Comparison of ENCODE assay signal across 19 cellular contexts in the genomic region with DNA sequence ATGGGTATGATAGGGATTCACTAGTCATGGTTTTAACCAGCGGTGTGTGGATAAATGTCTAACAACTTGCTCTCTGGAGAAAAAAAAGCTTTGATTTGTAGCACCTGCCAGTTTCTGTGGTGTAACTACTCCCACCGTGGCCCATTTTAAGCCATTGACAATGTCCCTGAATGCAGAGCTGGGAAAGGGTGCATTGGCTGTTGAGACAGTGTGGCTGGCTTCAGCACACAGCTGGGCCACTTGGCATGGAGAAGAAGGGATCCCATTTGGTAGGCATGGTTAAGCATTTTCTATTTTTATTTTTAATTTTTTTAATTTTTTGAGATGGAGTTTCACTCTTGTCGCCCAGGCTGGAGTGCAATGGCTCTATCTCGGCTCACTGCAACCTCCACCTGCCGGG. TPM values are rescaled to one million over a fixed set of nuclear protein-coding genes. Genes with fewer than 3 reads are reported as not detected.
"Had no signal": no experiment of that assay in that cellular context is flagged by ENCODE, and none has a peak within 500 bp of the region (broad histone marks: within the 10 kb centered on the region; RNA-seq: fewer than 3 reads in every experiment).

No MANE protein-coding gene starts in this region.

- H3K4me3 ChIP-seq: adrenal gland, pancreas, sigmoid colon, thyroid gland had no signal

- H3K36me3 Mint-ChIP-seq: activated naive CD4-positive, alpha-beta T cell treated with anti-CD3 and anti-CD28 coated beads, Interleukin-2, amount 50 U/mL, for 24 hours; naive thymus-derived CD8-positive, alpha-beta T cell; stimulated activated naive B cell treated with anti-CD40 and anti-IgM and Interleukin-4, amounts not matched to agents 10 μg/mL and 1 μg/mL and 100 μg/mL, for 72 hours had no signal

- H3K9me3 ChIP-seq: adrenal gland, pancreas, sigmoid colon, thyroid gland had no signal

- H3K36me3 ChIP-seq: adrenal gland, pancreas, sigmoid colon, thyroid gland had no signal

- H3K4me1 Mint-ChIP-seq: activated naive CD4-positive, alpha-beta T cell treated with anti-CD3 and anti-CD28 coated beads, Interleukin-2, amount 50 U/mL, for 24 hours had no signal

- H3K27me3 ChIP-seq: adrenal gland, foreskin keratinocyte, pancreas, sigmoid colon, thyroid gland had no signal

- ATAC-seq: naive thymus-derived CD8-positive, alpha-beta T cell; pancreas; stimulated activated naive B cell treated with anti-CD40 and anti-IgM and Interleukin-4, amounts not matched to agents 10 μg/mL and 1 μg/mL and 100 μg/mL, for 72 hours had no signal

- H3K4me1 ChIP-seq: foreskin keratinocyte had no signal

- H3K27me3 Mint-ChIP-seq: activated naive CD4-positive, alpha-beta T cell treated with anti-CD3 and anti-CD28 coated beads, Interleukin-2, amount 50 U/mL, for 24 hours; naive thymus-derived CD8-positive, alpha-beta T cell; stimulated activated naive B cell treated with anti-CD40 and anti-IgM and Interleukin-4, amounts not matched to agents 10 μg/mL and 1 μg/mL and 100 μg/mL, for 72 hours had no signal

- H3K27ac Mint-ChIP-seq: activated naive CD4-positive, alpha-beta T cell treated with anti-CD3 and anti-CD28 coated beads, Interleukin-2, amount 50 U/mL, for 24 hours; naive thymus-derived CD8-positive, alpha-beta T cell; stimulated activated naive B cell treated with anti-CD40 and anti-IgM and Interleukin-4, amounts not matched to agents 10 μg/mL and 1 μg/mL and 100 μg/mL, for 72 hours had no signal

- H3K9me3 Mint-ChIP-seq: activated naive CD4-positive, alpha-beta T cell treated with anti-CD3 and anti-CD28 coated beads, Interleukin-2, amount 50 U/mL, for 24 hours; naive thymus-derived CD8-positive, alpha-beta T cell; stimulated activated naive B cell treated with anti-CD40 and anti-IgM and Interleukin-4, amounts not matched to agents 10 μg/mL and 1 μg/mL and 100 μg/mL, for 72 hours had no signal

- H3K27ac ChIP-seq: adrenal gland, epithelial cell of prostate, foreskin keratinocyte, pancreas, VCaP had no signal

- DNase-seq: activated CD4-positive, alpha-beta T cell treated with anti-CD3 and anti-CD28 coated beads, Interleukin-2, amount 50 U/mL, for 1 hour; activated CD4-positive, CD25-positive, alpha-beta regulatory T cell treated with anti-CD3 and anti-CD28 coated beads, Interleukin-2, amount 50 U/mL, for 72 hours; activated CD8-positive, alpha-beta memory T cell treated with anti-CD3 and anti-CD28 coated beads for 24 hours; activated CD8-positive, alpha-beta memory T cell treated with anti-CD3 and anti-CD28 coated beads, Interleukin-2, amount 50 U/mL, for 48 hours; activated gamma-delta T cell; adrenal gland; dermis blood vessel endothelial cell; mesendoderm; naive thymus-derived CD8-positive, alpha-beta T cell; sigmoid colon; stimulated activated naive B cell treated with anti-CD40 and anti-IgM and Interleukin-4, amounts not matched to agents 10 μg/mL and 1 μg/mL and 100 μg/mL, for 72 hours; SW 1271; T-helper 2 cell; thyroid gland had no signal

- H3K4me3 Mint-ChIP-seq: activated naive CD4-positive, alpha-beta T cell treated with anti-CD3 and anti-CD28 coated beads, Interleukin-2, amount 50 U/mL, for 24 hours; naive thymus-derived CD8-positive, alpha-beta T cell; stimulated activated naive B cell treated with anti-CD40 and anti-IgM and Interleukin-4, amounts not matched to agents 10 μg/mL and 1 μg/mL and 100 μg/mL, for 72 hours had no signal

RNA-seq across cellular contexts. Expression of a gene that starts 52.1 kb away (rescaled TPM):
- total RNA-seq: naive thymus-derived CD8-positive, alpha-beta T cell had no signal
